In genomic region chr13:73578251-73578875, GRCh38 we compare ENCODE assay signal across 15 cellular contexts.
"Had no signal": no experiment of that assay in that cellular context is flagged by ENCODE, and none has a peak within 500 bp of the region (broad histone marks: within the 10 kb centered on the region; RNA-seq: fewer than 3 reads in every experiment).

No MANE protein-coding gene starts in this region.

- H3K27ac ChIP-seq: coronary artery, esophagus squamous epithelium, gastrocnemius medialis, lower lobe of right lung, right lobe of liver, spleen, thoracic aorta, upper lobe of right lung had no signal

- H3K4me1 ChIP-seq: esophagus squamous epithelium, gastrocnemius medialis, lower lobe of right lung, spleen, upper lobe of right lung had no signal

- H3K9me3 ChIP-seq: esophagus squamous epithelium, gastrocnemius medialis, lower lobe of right lung, right lobe of liver, spleen, thoracic aorta, upper lobe of right lung had no signal

- H3K4me3 ChIP-seq: coronary artery, esophagus squamous epithelium, gastrocnemius medialis, lower lobe of right lung, right lobe of liver, spleen, thoracic aorta, upper lobe of right lung had no signal

- ATAC-seq: gastrocnemius medialis; left colon; lower lobe of right lung; right lobe of liver; stimulated activated naive CD8-positive, alpha-beta T cell treated with anti-CD3 and anti-CD28 coated beads, Interleukin-15, amount 100 ng/mL, for 72 hours; upper lobe of right lung had no signal

- H3K36me3 ChIP-seq: esophagus squamous epithelium, gastrocnemius medialis, lower lobe of right lung, right lobe of liver, spleen, thoracic aorta, upper lobe of right lung had no signal

- DNase-seq: activated CD4-positive, alpha-beta T cell treated with anti-CD3 and anti-CD28 coated beads, Interleukin-2, amount 10 ng/mL, durations not matched to agents 7 days and 5 days; activated CD8-positive, alpha-beta memory T cell treated with anti-CD3 and anti-CD28 coated beads for 24 hours; activated naive CD4-positive, alpha-beta T cell treated with Interleukin-2 at 50 U/mL for 16 hours; caudate nucleus; esophagus squamous epithelium; gastrocnemius medialis; left colon; lower lobe of right lung; nucleus accumbens; right lobe of liver; spleen; stimulated activated naive CD8-positive, alpha-beta T cell treated with anti-CD3 and anti-CD28 coated beads, Interleukin-15, amount 100 ng/mL, for 72 hours; upper lobe of right lung had no signal

- H3K27me3 ChIP-seq: esophagus squamous epithelium, gastrocnemius medialis, right lobe of liver, spleen, upper lobe of right lung had no signal
